In the genomic region with DNA sequence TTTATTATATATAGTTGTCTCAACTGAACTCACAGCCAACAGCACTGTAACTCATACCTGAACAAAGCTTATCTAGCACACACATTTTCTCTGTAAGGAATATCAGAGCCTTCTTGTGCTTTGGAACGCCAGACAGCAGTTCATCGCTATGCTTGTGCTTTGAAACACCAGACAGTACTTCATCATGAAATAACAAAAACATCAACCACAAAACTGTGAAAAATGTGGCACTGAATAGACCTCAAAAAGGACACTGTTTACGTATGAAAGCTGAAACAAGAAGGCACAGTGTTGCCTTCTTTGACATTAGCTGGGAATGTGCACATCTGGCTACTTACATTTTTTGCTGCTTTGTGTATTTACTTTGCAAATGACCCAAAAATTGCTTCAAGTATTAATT, we compare ENCODE assay signal across 24 cellular contexts.
A peak's percentile ranks its signal among the peaks of the same experiment; 100 is the strongest.
DNase-seq lines count a peak whose midpoint lies in the region; ATAC-seq, FAIRE-seq and TF ChIP-seq lines count a peak whose summit lies in the region.
"Had no signal": no experiment of that assay in that cellular context is flagged by ENCODE, and none has a peak within 500 bp of the region (broad histone marks: within the 10 kb centered on the region; RNA-seq: fewer than 3 reads in every experiment).

No MANE protein-coding gene starts in this region.

- H3K27me3 Mint-ChIP-seq in CD4-positive, alpha-beta memory T cell, result no peaks in the 10 kb centered on the region
- H3K27me3 Mint-ChIP-seq: activated naive CD8-positive, alpha-beta T cell treated with anti-CD3 and anti-CD28 coated beads, Interleukin-2, amount 50 U/mL, for 24 hours; type B pancreatic cell had no signal

- ATAC-seq in pancreas (peak in 3 of 4 donors; percentile 41 to 64 (median 50)), GM21367 (IDR thresholded peaks at IDR 0.05; ENCODE audit: unreplicated experiment) (no peak)
- ATAC-seq: activated CD8-positive, alpha-beta T cell treated with anti-CD3 and anti-CD28 coated beads, Interleukin-2, amount 10 ng/mL, durations not matched to agents 7 days and 5 days; activated naive CD8-positive, alpha-beta T cell treated with anti-CD3 and anti-CD28 coated beads, Interleukin-2, amount 50 U/mL, for 24 hours; gastrocnemius medialis had no signal

- 44 to 47% methylated on average over 3 of the region's 3 CpGs for WGBS in pancreas, 2 donors
- 96 to 99% methylated on average over 3 of the region's 3 CpGs for WGBS in GM23248 (ENCODE audit: low coverage in 1 of 2, low lambda C conversion rate in 2 of 2, missing lambda C conversion rate in 2 of 2), 2 experiments

- no peaks in the 10 kb centered on the region for H3K27me3 ChIP-seq in pancreas
- no peaks in the 10 kb centered on the region for H3K27me3 ChIP-seq in GM23248 (replicated peaks; ENCODE audit: insufficient read depth)
- H3K27me3 ChIP-seq in CD4-positive, alpha-beta memory T cell (ENCODE audit: insufficient read depth, low read length), result no peaks in the 10 kb centered on the region
- H3K27me3 ChIP-seq: BLaER1, cardiac muscle cell, gastrocnemius medialis had no signal

- no peaks in the 10 kb centered on the region for H4K20me1 ChIP-seq in GM23248 (ENCODE audit: insufficient read depth)
- H4K20me1 ChIP-seq: BLaER1 had no signal

- no peak overlapping the region for H3K9ac ChIP-seq in GM23248
- H3K9ac ChIP-seq: BLaER1, KMS-11 had no signal

- POLR2A ChIA-PET in CD4-positive, alpha-beta memory T cell (lab: Charles Lee; ENCODE audit: partially characterized antibody), result no interaction called here

- DNase-seq in EH (ENCODE audit: low read depth) (peak; percentile 13), amniotic epithelial cell (ENCODE audit: low read depth) (peak; percentile 76), fibroblast of peridontal ligament (ENCODE audit: extremely low read depth) (peak; percentile 58), pancreas (no peak), GM23248 (no peak), NCI-H510A (lab: John Stamatoyannopoulos, UW) (no peak)
- DNase-seq in CD4-positive, alpha-beta memory T cell, result no peak
- DNase-seq: activated CD4-positive, CD25-positive, alpha-beta regulatory T cell treated with anti-CD3 and anti-CD28 coated beads, Interleukin-2, amount 50 U/mL, for 72 hours; activated CD8-positive, alpha-beta T cell treated with anti-CD3 and anti-CD28 coated beads, Interleukin-2, amount 10 ng/mL, durations not matched to agents 7 days and 5 days; activated gamma-delta T cell; activated naive CD8-positive, alpha-beta T cell treated with anti-CD3 and anti-CD28 coated beads, Interleukin-2, amount 50 U/mL, for 24 hours; gastrocnemius medialis; NCI-H1694 treated with DMSO at 0.1 percent for 48 hours; NCI-H2171 treated with DMSO at 0.1 percent for 48 hours; NCI-H69; SW 1271 had no signal

- H3K27ac Mint-ChIP-seq in CD4-positive, alpha-beta memory T cell, result no peak overlapping the region
- H3K27ac Mint-ChIP-seq: activated CD8-positive, alpha-beta T cell treated with anti-CD3 and anti-CD28 coated beads, Interleukin-2, amount 10 ng/mL, durations not matched to agents 7 days and 5 days; activated naive CD8-positive, alpha-beta T cell treated with anti-CD3 and anti-CD28 coated beads, Interleukin-2, amount 50 U/mL, for 24 hours; type B pancreatic cell had no signal

- H3K4me3 Mint-ChIP-seq in CD4-positive, alpha-beta memory T cell, result no peak overlapping the region
- H3K4me3 Mint-ChIP-seq: activated CD8-positive, alpha-beta T cell treated with anti-CD3 and anti-CD28 coated beads, Interleukin-2, amount 10 ng/mL, durations not matched to agents 7 days and 5 days; activated naive CD8-positive, alpha-beta T cell treated with anti-CD3 and anti-CD28 coated beads, Interleukin-2, amount 50 U/mL, for 24 hours; type B pancreatic cell had no signal

- H3K4me3 ChIP-seq in pancreas, result no peak overlapping the region
- H3K4me3 ChIP-seq in GM23248, result no peak overlapping the region
- no peak overlapping the region for H3K4me3 ChIP-seq in CD4-positive, alpha-beta memory T cell (ENCODE audit: low read length in 2 of 2)
- H3K4me3 ChIP-seq: BLaER1, cardiac muscle cell, gastrocnemius medialis, lung had no signal

- TF ChIP-seq CTCF in pancreas (IDR thresholded peaks at IDR 0.05), result no peak

- no peaks in the 10 kb centered on the region for H3K79me2 ChIP-seq in GM23248 (ENCODE audit: insufficient read depth)

- H3K4me1 ChIP-seq in pancreas, result no peaks in the 10 kb centered on the region
- no peaks in the 10 kb centered on the region for H3K4me1 ChIP-seq in GM23248 (ENCODE audit: insufficient read depth)
- no peaks in the 10 kb centered on the region for H3K4me1 ChIP-seq in CD4-positive, alpha-beta memory T cell (ENCODE audit: insufficient read depth, low read length)
- H3K4me1 ChIP-seq: BLaER1, gastrocnemius medialis had no signal

- peaks cover 52 to 65% of the 10 kb centered on the region in 2 donors for H3K36me3 Mint-ChIP-seq in CD4-positive, alpha-beta memory T cell

- no peak overlapping the region for H3K4me2 ChIP-seq in GM23248 (ENCODE audit: unreplicated experiment)
- H3K4me2 ChIP-seq: BLaER1, KMS-11 had no signal

- H2AFZ ChIP-seq in GM23248, result no peak overlapping the region

- peaks cover 0 to 1% (median 0%) of the 10 kb centered on the region in 4 donors for H3K4me1 Mint-ChIP-seq in CD4-positive, alpha-beta memory T cell
- H3K4me1 Mint-ChIP-seq: activated naive CD8-positive, alpha-beta T cell treated with anti-CD3 and anti-CD28 coated beads, Interleukin-2, amount 50 U/mL, for 24 hours had no signal

- H3K9me3 ChIP-seq in pancreas (no peaks in the 10 kb centered on the region), GM23248 (ENCODE audit: low read depth) (no peaks in the 10 kb centered on the region)
- H3K9me3 ChIP-seq in CD4-positive, alpha-beta memory T cell (ENCODE audit: control insufficient read depth in 1 of 2, low read length in 2 of 2), result no peaks in the 10 kb centered on the region
- H3K9me3 ChIP-seq: BLaER1, gastrocnemius medialis had no signal

- H3K9me2 ChIP-seq in GM23248 (ENCODE audit: insufficient read depth), result no peaks in the 10 kb centered on the region

- H3K27ac ChIP-seq in pancreas, result no peak overlapping the region
- H3K27ac ChIP-seq in GM23248, result no peak overlapping the region
- H3K27ac ChIP-seq in CD4-positive, alpha-beta memory T cell (ENCODE audit: low read depth, low read length), result no peak overlapping the region
- H3K27ac ChIP-seq: BLaER1, cardiac muscle cell, epithelial cell of prostate, gastrocnemius medialis, KMS-11 had no signal

- H3F3A ChIP-seq in GM23248 (ENCODE audit: insufficient read depth), result no peaks in the 10 kb centered on the region

- in situ Hi-C loops in GM23248 (cut with MboI), result no loop called here

- intact Hi-C loops in pancreas (cut with DNase I), result no loop called here
- intact Hi-C loops in CD4-positive, alpha-beta memory T cell (cut with micrococcal nuclease), result no loop called here

- H3K9me3 Mint-ChIP-seq in CD4-positive, alpha-beta memory T cell, result no peaks in the 10 kb centered on the region
- H3K9me3 Mint-ChIP-seq: activated naive CD8-positive, alpha-beta T cell treated with anti-CD3 and anti-CD28 coated beads, Interleukin-2, amount 50 U/mL, for 24 hours; type B pancreatic cell had no signal

- H3K36me3 ChIP-seq in pancreas (peaks cover 0 to 4% (median 0%) of the 10 kb centered on the region in 3 donors), GM23248 (ENCODE audit: low read depth) (peaks cover 13% of the 10 kb centered on the region; the same call in 1 of the 2 replicates)
- peaks cover 6% of the 10 kb centered on the region for H3K36me3 ChIP-seq in CD4-positive, alpha-beta memory T cell (ENCODE audit: insufficient read depth, low read length)

- CTCF ChIA-PET in CD4-positive, alpha-beta memory T cell (lab: Charles Lee; ENCODE audit: partially characterized antibody), result no interaction called here

- FAIRE-seq in pancreas (lab: Jason Lieb, UNC), result no peak
- FAIRE-seq: keratinocyte had no signal

Comparison
In these comparisons a context has a peak if more than half of its experiments do, and no peak if none do; other contexts are left out.
1. DNase-seq: peak in EH (single experiment), amniotic epithelial cell (single experiment) and fibroblast of peridontal ligament (single experiment); none in pancreas (0 of 6), GM23248 (single experiment), CD4-positive, alpha-beta memory T cell (0 of 5) and NCI-H510A (single experiment).